ENCODE assay signal across 16 cellular contexts in genomic region chr10:24007359-24007758, GRCh38.
DNase-seq lines count a peak whose midpoint lies in the region; ATAC-seq and TF ChIP-seq lines count a peak whose summit lies in the region.
"Had no signal": no experiment of that assay in that cellular context is flagged by ENCODE, and none has a peak within 500 bp of the region (broad histone marks: within the 10 kb centered on the region; RNA-seq: fewer than 3 reads in every experiment).

No MANE protein-coding gene starts in this region.

- H3K4me1 Mint-ChIP-seq in nephron progenitor cell = peaks cover 52% of the 10 kb centered on the region
- no peaks in the 10 kb centered on the region for H3K4me1 Mint-ChIP-seq in activated naive CD8-positive, alpha-beta T cell treated with anti-CD3 and anti-CD28 coated beads for 36 hours

- in situ Hi-C loops in astrocyte of the cerebellum (cut with HindIII; ENCODE audit: low sequenced_read_pairs) = no loop called here

- no peaks in the 10 kb centered on the region for H3K9me3 Mint-ChIP-seq in nephron progenitor cell
- no peaks in the 10 kb centered on the region for H3K9me3 Mint-ChIP-seq in activated naive CD8-positive, alpha-beta T cell treated with anti-CD3 and anti-CD28 coated beads for 36 hours
- H3K9me3 Mint-ChIP-seq: CD8-positive, alpha-beta T cell; GM23338 had no signal

- H3K36me3 ChIP-seq in uterus = no peaks in the 10 kb centered on the region
- H3K36me3 ChIP-seq: BE2C had no signal

- TF ChIP-seq CTCF in astrocyte of the cerebellum (IDR thresholded peaks at IDR 0.05; ENCODE audit: low read depth, low read length, missing control alignments) (no peak), nephron progenitor cell (IDR thresholded peaks at IDR 0.05) (no peak), uterus (IDR thresholded peaks at IDR 0.05) (no peak)

- H3K27me3 ChIP-seq in uterus = no peaks in the 10 kb centered on the region
- H3K27me3 ChIP-seq: BE2C had no signal

- H3K4me3 Mint-ChIP-seq in nephron progenitor cell = peak overlapping the region; percentile 70
- H3K4me3 Mint-ChIP-seq in activated naive CD8-positive, alpha-beta T cell treated with anti-CD3 and anti-CD28 coated beads for 36 hours = no peak overlapping the region
- H3K4me3 Mint-ChIP-seq: CD8-positive, alpha-beta T cell; GM23338 had no signal

- H3K4me3 ChIP-seq in astrocyte of the cerebellum (ENCODE audit: low read depth, low read length) (no peak overlapping the region), uterus (no peak overlapping the region)
- H3K4me3 ChIP-seq: A549, GM23338 had no signal

- H3K27ac ChIP-seq in uterus = no peak overlapping the region
- H3K27ac ChIP-seq: A549, C4-2B had no signal

- H3K36me3 Mint-ChIP-seq in nephron progenitor cell (ENCODE audit: low read depth) = no peaks in the 10 kb centered on the region
- no peaks in the 10 kb centered on the region for H3K36me3 Mint-ChIP-seq in activated naive CD8-positive, alpha-beta T cell treated with anti-CD3 and anti-CD28 coated beads for 36 hours
- H3K36me3 Mint-ChIP-seq: CD8-positive, alpha-beta T cell had no signal

- no peak for DNase-seq in left ventricle myocardium superior
- DNase-seq in cardiac septum (ENCODE audit: low spot score) = no peak
- DNase-seq in astrocyte of the cerebellum (ENCODE audit: low read depth) = peak; percentile 34
- DNase-seq in nephron progenitor cell = no peak
- DNase-seq in uterus = no peak
- no peak for DNase-seq in activated naive CD8-positive, alpha-beta T cell treated with anti-CD3 and anti-CD28 coated beads for 36 hours
- DNase-seq in sciatic nerve (ENCODE audit: low spot score) = no peak
- DNase-seq: BE2C; CD8-positive, alpha-beta T cell; COR-L47; DND-41; GDM1; H7 had no signal

- H3K27ac Mint-ChIP-seq in nephron progenitor cell = peak overlapping the region; percentile 99
- H3K27ac Mint-ChIP-seq in activated naive CD8-positive, alpha-beta T cell treated with anti-CD3 and anti-CD28 coated beads for 36 hours = no peak overlapping the region
- H3K27ac Mint-ChIP-seq: CD8-positive, alpha-beta T cell; GM23338 had no signal

- no peak for TF ChIP-seq POLR2A in uterus (IDR thresholded peaks at IDR 0.05)

- H3K27me3 Mint-ChIP-seq in nephron progenitor cell (ENCODE audit: low read depth, poor library complexity) = no peaks in the 10 kb centered on the region
- H3K27me3 Mint-ChIP-seq in activated naive CD8-positive, alpha-beta T cell treated with anti-CD3 and anti-CD28 coated beads for 36 hours = peaks cover 18% of the 10 kb centered on the region

- peak; percentile 54 for ATAC-seq in left ventricle myocardium superior
- ATAC-seq in sciatic nerve = no peak
- ATAC-seq: A549; CD8-positive, alpha-beta T cell; GM23338 had no signal

- H3K9me3 ChIP-seq in uterus = no peaks in the 10 kb centered on the region
- H3K9me3 ChIP-seq: A549, BE2C had no signal

- H3K4me1 ChIP-seq in uterus = no peaks in the 10 kb centered on the region
- H3K4me1 ChIP-seq: A549, BE2C had no signal

- intact Hi-C loops in left ventricle myocardium superior (cut with micrococcal nuclease) = no loop called here
- intact Hi-C loops in cardiac septum (cut with DNase I) = loop anchor here (10.0 kb wide), 1 partner anchor 107 kb away; no protein-coding TSS in a partner anchor
- intact Hi-C loops in uterus (cut with DNase I; ENCODE audit: low total_unique reads) = no loop called here
- intact Hi-C loops in sciatic nerve (cut with DNase I) = no loop called here
